8 cellular contexts compared by ENCODE assay signal in genomic region chr2:39696838-39697237, GRCh38. TPM values are rescaled to one million over a fixed set of nuclear protein-coding genes. Genes with fewer than 3 reads are reported as not detected.
DNase-seq lines count a peak whose midpoint lies in the region; ATAC-seq and FAIRE-seq lines count a peak whose summit lies in the region.

No MANE protein-coding gene starts in this region.

- peak; percentile 26 for DNase-seq in GM04504 (ENCODE audit: low read depth)
- DNase-seq in OCI-M1 (lab: John Stamatoyannopoulos, UW), result peak; percentile 53
- peak; percentile 20 to 30 for DNase-seq in frontal cortex (ENCODE audit: low spot score in 2 of 2)
- DNase-seq in skeletal muscle cell (ENCODE audit: low read depth), result peak; percentile 59
- DNase-seq in occipital lobe (lab: John Stamatoyannopoulos, UW), result no peak
- no peak for DNase-seq in activated naive CD4-positive, alpha-beta T cell treated with anti-CD3 and anti-CD28 coated beads, Interleukin-2, amount 10 ng/mL, durations not matched to agents 7 days and 5 days
- no peak for DNase-seq in activated T-helper 1 cell treated with anti-CD3 and anti-CD28 coated beads, Interleukin-12 subunit alpha, Interleukin-12 subunit beta, Interleukin-2, Interleukin-4 antibody, amounts not matched to agents 30 ng/mL and 10 ng/mL and 1 ng/mL, durations not matched to agents 14 hours and 24 hours and 36 hours (ENCODE audit: low spot score)

- H3K27me3 Mint-ChIP-seq in activated naive CD4-positive, alpha-beta T cell treated with anti-CD3 and anti-CD28 coated beads, Interleukin-2, amount 10 ng/mL, durations not matched to agents 7 days and 5 days, result peaks cover 20% of the 10 kb centered on the region
- H3K27me3 Mint-ChIP-seq in activated T-helper 1 cell treated with anti-CD3 and anti-CD28 coated beads, Interleukin-12 subunit alpha, Interleukin-12 subunit beta, Interleukin-2, Interleukin-4 antibody, amounts not matched to agents 30 ng/mL and 10 ng/mL and 1 ng/mL, durations not matched to agents 14 hours and 24 hours and 36 hours (ENCODE audit: insufficient read depth), result peaks cover 21% of the 10 kb centered on the region

- CTCF ChIA-PET in activated naive CD4-positive, alpha-beta T cell treated with anti-CD3 and anti-CD28 coated beads, Interleukin-2, amount 10 ng/mL, durations not matched to agents 7 days and 5 days (lab: Charles Lee), result interaction anchor here (1.2 to 1.4 kb wide), 2 partner anchors 317 to 319 kb away, joined by 3 to 4 read pairs; no protein-coding TSS in a partner anchor

- no peak overlapping the region for H3K4me3 ChIP-seq in skeletal muscle cell (ENCODE audit: low read depth, low read length)

- ATAC-seq in HG03439 (IDR thresholded peaks at IDR 0.05; ENCODE audit: unreplicated experiment), result no peak

- no peak overlapping the region for H3K4me3 Mint-ChIP-seq in activated naive CD4-positive, alpha-beta T cell treated with anti-CD3 and anti-CD28 coated beads, Interleukin-2, amount 10 ng/mL, durations not matched to agents 7 days and 5 days
- no peak overlapping the region for H3K4me3 Mint-ChIP-seq in activated T-helper 1 cell treated with anti-CD3 and anti-CD28 coated beads, Interleukin-12 subunit alpha, Interleukin-12 subunit beta, Interleukin-2, Interleukin-4 antibody, amounts not matched to agents 30 ng/mL and 10 ng/mL and 1 ng/mL, durations not matched to agents 14 hours and 24 hours and 36 hours

- intact Hi-C loops in activated T-helper 1 cell treated with anti-CD3 and anti-CD28 coated beads, Interleukin-12 subunit alpha, Interleukin-12 subunit beta, Interleukin-2, Interleukin-4 antibody, amounts not matched to agents 30 ng/mL and 10 ng/mL and 1 ng/mL, durations not matched to agents 14 hours and 24 hours and 36 hours (cut with micrococcal nuclease), result no loop called here

- no peaks in the 10 kb centered on the region for H3K36me3 Mint-ChIP-seq in activated naive CD4-positive, alpha-beta T cell treated with anti-CD3 and anti-CD28 coated beads, Interleukin-2, amount 10 ng/mL, durations not matched to agents 7 days and 5 days
- no peaks in the 10 kb centered on the region for H3K36me3 Mint-ChIP-seq in activated T-helper 1 cell treated with anti-CD3 and anti-CD28 coated beads, Interleukin-12 subunit alpha, Interleukin-12 subunit beta, Interleukin-2, Interleukin-4 antibody, amounts not matched to agents 30 ng/mL and 10 ng/mL and 1 ng/mL, durations not matched to agents 14 hours and 24 hours and 36 hours (ENCODE audit: low read depth)

- H3K27ac Mint-ChIP-seq in activated naive CD4-positive, alpha-beta T cell treated with anti-CD3 and anti-CD28 coated beads, Interleukin-2, amount 10 ng/mL, durations not matched to agents 7 days and 5 days, result no peak overlapping the region
- no peak overlapping the region for H3K27ac Mint-ChIP-seq in activated T-helper 1 cell treated with anti-CD3 and anti-CD28 coated beads, Interleukin-12 subunit alpha, Interleukin-12 subunit beta, Interleukin-2, Interleukin-4 antibody, amounts not matched to agents 30 ng/mL and 10 ng/mL and 1 ng/mL, durations not matched to agents 14 hours and 24 hours and 36 hours

- no peaks in the 10 kb centered on the region for H3K4me1 Mint-ChIP-seq in activated naive CD4-positive, alpha-beta T cell treated with anti-CD3 and anti-CD28 coated beads, Interleukin-2, amount 10 ng/mL, durations not matched to agents 7 days and 5 days
- no peaks in the 10 kb centered on the region for H3K4me1 Mint-ChIP-seq in activated T-helper 1 cell treated with anti-CD3 and anti-CD28 coated beads, Interleukin-12 subunit alpha, Interleukin-12 subunit beta, Interleukin-2, Interleukin-4 antibody, amounts not matched to agents 30 ng/mL and 10 ng/mL and 1 ng/mL, durations not matched to agents 14 hours and 24 hours and 36 hours (ENCODE audit: low read depth)

- peak; percentile 95 for FAIRE-seq in frontal cortex (lab: Jason Lieb, UNC)

- peaks cover 6% of the 10 kb centered on the region for H3K9me3 Mint-ChIP-seq in activated naive CD4-positive, alpha-beta T cell treated with anti-CD3 and anti-CD28 coated beads, Interleukin-2, amount 10 ng/mL, durations not matched to agents 7 days and 5 days
- H3K9me3 Mint-ChIP-seq in activated T-helper 1 cell treated with anti-CD3 and anti-CD28 coated beads, Interleukin-12 subunit alpha, Interleukin-12 subunit beta, Interleukin-2, Interleukin-4 antibody, amounts not matched to agents 30 ng/mL and 10 ng/mL and 1 ng/mL, durations not matched to agents 14 hours and 24 hours and 36 hours, result peaks cover 11% of the 10 kb centered on the region

RNA-seq across cellular contexts. Expression of gene TMEM178A, which starts 31.1 kb away (rescaled TPM):
- total RNA-seq in frontal cortex, result 26.9 TPM
- total RNA-seq in occipital lobe, result 25.1 TPM
- not detected in 2 replicates for total RNA-seq in activated T-helper 1 cell treated with anti-CD3 and anti-CD28 coated beads, Interleukin-12 subunit alpha, Interleukin-12 subunit beta, Interleukin-2, Interleukin-4 antibody, amounts not matched to agents 30 ng/mL and 10 ng/mL and 1 ng/mL, durations not matched to agents 14 hours and 24 hours and 36 hours

Comparison
In these comparisons a context has a peak if more than half of its experiments do, and no peak if none do; other contexts are left out.
1. DNase-seq: peak in GM04504 (single experiment), OCI-M1 (single experiment), frontal cortex (2 of 2) and skeletal muscle cell (single experiment); none in occipital lobe (single experiment), activated naive CD4-positive, alpha-beta T cell treated with anti-CD3 and anti-CD28 coated beads, Interleukin-2, amount 10 ng/mL, durations not matched to agents 7 days and 5 days (single experiment) and activated T-helper 1 cell treated with anti-CD3 and anti-CD28 coated beads, Interleukin-12 subunit alpha, Interleukin-12 subunit beta, Interleukin-2, Interleukin-4 antibody, amounts not matched to agents 30 ng/mL and 10 ng/mL and 1 ng/mL, durations not matched to agents 14 hours and 24 hours and 36 hours (single experiment).
2. RNA of gene TMEM178A, which starts 31.1 kb away (total RNA-seq): 26.9 TPM in frontal cortex (single experiment) and 25.1 TPM in occipital lobe (single experiment); not detected in activated T-helper 1 cell treated with anti-CD3 and anti-CD28 coated beads, Interleukin-12 subunit alpha, Interleukin-12 subunit beta, Interleukin-2, Interleukin-4 antibody, amounts not matched to agents 30 ng/mL and 10 ng/mL and 1 ng/mL, durations not matched to agents 14 hours and 24 hours and 36 hours; every median in the first group is over 10 times any median in the second.